Comparison of ENCODE assay signal across 18 cellular contexts in genomic region chr13:51147732-51148131, GRCh38. TPM values are rescaled to one million over a fixed set of nuclear protein-coding genes. Genes with fewer than 3 reads are reported as not detected.
"Had no signal": no experiment of that assay in that cellular context is flagged by ENCODE, and none has a peak within 500 bp of the region (broad histone marks: within the 10 kb centered on the region; RNA-seq: fewer than 3 reads in every experiment).

No MANE protein-coding gene starts in this region.

- H3K36me3 Mint-ChIP-seq: naive thymus-derived CD8-positive, alpha-beta T cell had no signal

- H3K4me3 Mint-ChIP-seq: activated CD8-positive, alpha-beta T cell treated with anti-CD3 and anti-CD28 coated beads for 36 hours; activated naive CD4-positive, alpha-beta T cell treated with anti-CD3 and anti-CD28 coated beads for 36 hours; activated naive CD8-positive, alpha-beta T cell treated with anti-CD3 and anti-CD28 coated beads, Interleukin-2, amount 50 U/mL, for 24 hours; activated T-helper 17 cell treated with anti-CD3 and anti-CD28 coated beads, Interleukin-2, amount 50 U/mL, for 72 hours; naive thymus-derived CD8-positive, alpha-beta T cell had no signal

- H3K9me3 Mint-ChIP-seq: activated T-helper 17 cell treated with anti-CD3 and anti-CD28 coated beads, Interleukin-2, amount 50 U/mL, for 72 hours had no signal

- H3K36me3 ChIP-seq: brain microvascular endothelial cell, colonic mucosa, neutrophil, tibial artery, vagina had no signal

- DNase-seq: activated CD4-positive, alpha-beta T cell treated with anti-CD3 and anti-CD28 coated beads for 4 hours; activated CD8-positive, alpha-beta T cell treated with anti-CD3 and anti-CD28 coated beads for 36 hours; activated naive CD8-positive, alpha-beta T cell treated with anti-CD3 and anti-CD28 coated beads, Interleukin-2, amount 50 U/mL, for 24 hours; activated T-cell treated with anti-CD3 and anti-CD28 coated beads, Interleukin-2, amount 50 U/mL, for 1 hour; brain microvascular endothelial cell; central memory CD4-positive, alpha-beta T cell; colonic mucosa; naive thymus-derived CD8-positive, alpha-beta T cell; tibial artery had no signal

- H3K27ac Mint-ChIP-seq: activated CD8-positive, alpha-beta T cell treated with anti-CD3 and anti-CD28 coated beads for 36 hours; activated naive CD4-positive, alpha-beta T cell treated with anti-CD3 and anti-CD28 coated beads for 36 hours; activated naive CD8-positive, alpha-beta T cell treated with anti-CD3 and anti-CD28 coated beads, Interleukin-2, amount 50 U/mL, for 24 hours; activated T-helper 17 cell treated with anti-CD3 and anti-CD28 coated beads, Interleukin-2, amount 50 U/mL, for 72 hours; naive thymus-derived CD8-positive, alpha-beta T cell had no signal

- ATAC-seq: naive thymus-derived CD8-positive, alpha-beta T cell had no signal

- H3K9ac ChIP-seq: parathyroid adenoma had no signal

- H3K4me1 Mint-ChIP-seq: activated naive CD8-positive, alpha-beta T cell treated with anti-CD3 and anti-CD28 coated beads, Interleukin-2, amount 50 U/mL, for 24 hours; activated T-helper 17 cell treated with anti-CD3 and anti-CD28 coated beads, Interleukin-2, amount 50 U/mL, for 72 hours; naive thymus-derived CD8-positive, alpha-beta T cell had no signal

- H3K4me3 ChIP-seq: colonic mucosa, tibial artery, vagina had no signal

- H3K27ac ChIP-seq: brain microvascular endothelial cell, colonic mucosa, neutrophil, parathyroid adenoma, tibial artery, vagina, VCaP had no signal

- H3K9me3 ChIP-seq: colonic mucosa, neutrophil, tibial artery, vagina had no signal

- H3K4me1 ChIP-seq: colonic mucosa, parathyroid adenoma, tibial artery, vagina had no signal

- H3K27me3 ChIP-seq: colonic mucosa, vagina had no signal

RNA-seq across cellular contexts. Expression of gene C13orf42, which starts 36.7 kb away (rescaled TPM):
- total RNA-seq: activated CD8-positive, alpha-beta T cell treated with anti-CD3 and anti-CD28 coated beads for 36 hours; activated naive CD4-positive, alpha-beta T cell treated with anti-CD3 and anti-CD28 coated beads for 36 hours; activated T-helper 17 cell treated with anti-CD3 and anti-CD28 coated beads, Interleukin-2, amount 50 U/mL, for 72 hours; colonic mucosa; mesenteric fat pad; naive thymus-derived CD8-positive, alpha-beta T cell; sciatic nerve; vagina had no signal
- polyA plus RNA-seq: liver; naive thymus-derived CD8-positive, alpha-beta T cell had no signal
